ENCODE assay signal across 8 cellular contexts in genomic region chr2:231613655-231614558, GRCh38. TPM values are rescaled to one million over a fixed set of nuclear protein-coding genes. Genes with fewer than 3 reads are reported as not detected.
DNase-seq lines count a peak whose midpoint lies in the region; ATAC-seq and TF ChIP-seq lines count a peak whose summit lies in the region.

No MANE protein-coding gene starts in this region.

- no peaks in the 10 kb centered on the region for H3K9me3 Mint-ChIP-seq in neural progenitor cell

- no peaks in the 10 kb centered on the region for H3K9me3 ChIP-seq in neural progenitor cell (ENCODE audit: low read depth)

- peaks cover 59% of the 10 kb centered on the region for H3K4me1 Mint-ChIP-seq in neural progenitor cell

- no peaks in the 10 kb centered on the region for H3K36me3 Mint-ChIP-seq in neural progenitor cell

- H3K4me1 ChIP-seq in foreskin keratinocyte (peaks cover 11% of the 10 kb centered on the region), neural progenitor cell (peaks cover 21% of the 10 kb centered on the region)

- H3K4me3 ChIP-seq in HL-60 (replicated peaks; ENCODE audit: insufficient read depth, low read length) (peak overlapping the region; percentile 10; the same call in 1 of the 2 replicates), neural progenitor cell (peak overlapping the region; percentile 45)

- H3K27ac Mint-ChIP-seq in neural progenitor cell: peak overlapping the region; percentile 96

- H3K27me3 Mint-ChIP-seq in neural progenitor cell (ENCODE audit: insufficient read depth, low read depth): peaks cover 14% of the 10 kb centered on the region

- CTCF ChIA-PET in RWPE1 (lab: Yijun Ruan, JAX): interaction anchor here (0.6 to 3.2 kb wide), 10 partner anchors 14 to 100 kb away, joined by 3 to 19 read pairs (median 6); partner anchors contain the start of gene PTMA

- no peak for TF ChIP-seq CTCF in GM20000 (IDR thresholded peaks at IDR 0.05; ENCODE audit: extremely low read depth, missing control alignments)
- TF ChIP-seq CTCF in HL-60 (IDR thresholded peaks at IDR 0.05; ENCODE audit: insufficient read depth, low read length): no peak
- no peak; the same call in 1 of the 2 replicates for TF ChIP-seq CTCF in RWPE1 (conservative IDR thresholded peaks at IDR 0.05; ENCODE audit: low read depth)
- TF ChIP-seq CTCF in foreskin keratinocyte (conservative IDR thresholded peaks at IDR 0.05): peak; percentile 52
- peak; percentile 49 for TF ChIP-seq CTCF in neural progenitor cell (IDR thresholded peaks at IDR 0.05)

- H3K27ac ChIP-seq in HL-60 (replicated peaks) (peak overlapping the region; percentile 96), RWPE1 (peak overlapping the region; percentile 97), foreskin keratinocyte (peak overlapping the region; percentile 86), neural progenitor cell (peak overlapping the region; percentile 96)

- H4K20me1 ChIP-seq in neural progenitor cell (ENCODE audit: low read depth): no peaks in the 10 kb centered on the region

- peak; percentile 36 for ATAC-seq in foreskin keratinocyte

- H3K27me3 ChIP-seq in HL-60 (ENCODE audit: insufficient read depth, poor library complexity, severe bottlenecking): no peaks in the 10 kb centered on the region
- no peaks in the 10 kb centered on the region for H3K27me3 ChIP-seq in foreskin keratinocyte
- H3K27me3 ChIP-seq in neural progenitor cell: no peaks in the 10 kb centered on the region

- peak; percentile 24 for DNase-seq in DMS114 treated with DMSO at 0.1 percent for 48 hours (lab: John Stamatoyannopoulos, UW; ENCODE audit: unreplicated experiment)
- DNase-seq in GM20000 (ENCODE audit: low spot score): peak; percentile 95
- peak; percentile 99 for DNase-seq in HL-60 (ENCODE audit: low read depth in 1 of 2, low spot score in 1 of 2)
- peak; percentile 86 for DNase-seq in RWPE1 (ENCODE audit: low spot score)
- DNase-seq in activated gamma-delta T cell treated with Interleukin-2 at 50 U/mL for 16 hours: peak; percentile 46
- DNase-seq in foreskin keratinocyte: peak; percentile 72 to 81
- DNase-seq in neural progenitor cell (ENCODE audit: low spot score): peak; percentile 96
- peak; percentile 64 for DNase-seq in stromal cell of bone marrow (ENCODE audit: low read depth)

- H2AFZ ChIP-seq in neural progenitor cell (replicated peaks): peak overlapping the region; percentile 47

- H3K9ac ChIP-seq in neural progenitor cell: peak overlapping the region; percentile 28

- POLR2A ChIA-PET in RWPE1 (lab: Yijun Ruan, JAX; ENCODE audit: low non-redundant PET): interaction anchor here (0.7 to 1.8 kb wide), 3 partner anchors 29 to 64 kb away, joined by 3 to 9 read pairs (median 3); no protein-coding TSS in a partner anchor

- H3K36me3 ChIP-seq in neural progenitor cell: no peaks in the 10 kb centered on the region

- H3K4me2 ChIP-seq in neural progenitor cell: peak overlapping the region; percentile 80

- H3K4me3 Mint-ChIP-seq in neural progenitor cell: peak overlapping the region; percentile 79

- peaks cover 44% of the 10 kb centered on the region for H3F3A ChIP-seq in neural progenitor cell (ENCODE audit: low read depth)

- no peaks in the 10 kb centered on the region for H3K79me2 ChIP-seq in neural progenitor cell (ENCODE audit: low read depth)

RNA-seq across cellular contexts. Expression of gene TEX44, which starts 21.2 kb away (rescaled TPM):
- total RNA-seq in foreskin keratinocyte: not detected in 2 replicates
- polyA plus RNA-seq in foreskin keratinocyte: not detected in 2 replicates
- not detected in 2 replicates for total RNA-seq in neural progenitor cell (ENCODE audit: low replicate concordance)

Comparison
In these comparisons a context has a peak if more than half of its experiments do, and no peak if none do; other contexts are left out.
1. Peak in every context shown above with its lines: DNase-seq, ATAC-seq, H3K4me3 ChIP-seq and H3K27ac ChIP-seq.
2. DNase-seq: peak in every context shown above with its lines; median percentile 99 in HL-60; 96 in neural progenitor cell; 95 in GM20000; 86 in RWPE1; 76 in foreskin keratinocyte; 64 in stromal cell of bone marrow; 46 in activated gamma-delta T cell treated with Interleukin-2 at 50 U/mL for 16 hours; 24 in DMS114 treated with DMSO at 0.1 percent for 48 hours.
3. CTCF ChIP-seq: peak in foreskin keratinocyte (single experiment) and neural progenitor cell (single experiment); none in GM20000 (single experiment), HL-60 (single experiment) and RWPE1 (single experiment).